11 cellular contexts compared by ENCODE assay signal in the genomic region with DNA sequence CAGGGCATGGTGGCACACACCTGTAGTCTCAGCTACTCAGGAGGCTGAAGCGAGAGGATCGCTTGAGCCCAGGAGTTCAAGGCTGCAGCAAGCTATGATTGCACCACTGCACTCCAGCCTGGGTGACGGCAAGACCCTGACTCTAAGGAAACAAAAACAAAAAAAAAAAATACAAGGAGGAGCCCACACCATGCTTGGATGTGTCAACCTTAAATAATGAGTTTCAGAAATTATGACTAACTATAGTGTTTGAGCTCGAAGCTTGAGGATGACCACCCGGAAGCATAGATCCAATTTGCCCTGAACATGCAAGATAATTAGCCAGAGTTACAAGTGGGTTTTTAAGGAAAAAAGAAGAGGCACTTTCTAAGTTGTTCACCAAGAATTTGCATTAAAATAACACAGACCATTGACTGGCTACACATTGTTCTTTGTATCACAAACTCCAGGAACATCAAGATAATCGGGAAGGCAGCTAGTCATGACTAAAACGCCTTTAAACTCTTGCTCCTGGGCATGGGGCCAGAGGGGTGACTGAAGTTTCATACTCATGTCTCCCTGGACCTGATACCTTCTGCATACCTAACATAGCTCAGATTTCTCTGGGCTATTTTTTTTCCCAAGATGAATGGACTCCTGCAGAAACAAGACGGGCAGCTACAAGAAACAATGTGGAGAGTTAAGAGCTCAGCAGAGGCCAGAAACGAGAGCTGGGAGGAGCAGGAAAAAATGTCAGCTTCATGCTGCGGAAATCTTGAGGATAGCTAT.
DNase-seq lines count a peak whose midpoint lies in the region; ATAC-seq and TF ChIP-seq lines count a peak whose summit lies in the region.
"Had no signal": no experiment of that assay in that cellular context is flagged by ENCODE, and none has a peak within 500 bp of the region (broad histone marks: within the 10 kb centered on the region; RNA-seq: fewer than 3 reads in every experiment).

No MANE protein-coding gene starts in this region.

- H3K27ac ChIP-seq in HUES6 (ENCODE audit: low read depth, low read length): peak overlapping the region; percentile 11; the same call in 1 of the 2 replicates
- H3K27ac ChIP-seq in mesenchymal stem cell (ENCODE audit: low read length, poor library complexity, severe bottlenecking): peak overlapping the region; percentile 74
- no peak overlapping the region for H3K27ac ChIP-seq in psoas muscle

- ATAC-seq in psoas muscle: no peak
- ATAC-seq: CD8-positive, alpha-beta T cell; mucosa of descending colon had no signal

- no peak overlapping the region for H2AK5ac ChIP-seq in mesenchymal stem cell (ENCODE audit: low read length, severe bottlenecking)

- H3K4me1 ChIP-seq in HUES6 (ENCODE audit: control insufficient read depth, insufficient read depth, low read length): peaks cover 18% of the 10 kb centered on the region
- H3K4me1 ChIP-seq in mesenchymal stem cell (ENCODE audit: control insufficient read depth, insufficient read depth, low read depth, low read length): peaks cover 10% of the 10 kb centered on the region
- no peaks in the 10 kb centered on the region for H3K4me1 ChIP-seq in psoas muscle

- no peak overlapping the region for H3K14ac ChIP-seq in mesenchymal stem cell (ENCODE audit: low read length in 2 of 2)

- BruUV-seq in MCF 10A (replicated peaks; lab: Mats Ljungman, UMichigan): no TSS peak

- no peak overlapping the region for H4K91ac ChIP-seq in mesenchymal stem cell (ENCODE audit: low read length)

- H3K27me3 Mint-ChIP-seq in MCF 10A (ENCODE audit: insufficient read depth, unreplicated experiment): peaks cover 34% of the 10 kb centered on the region

- TF ChIP-seq CTCF in BJ (IDR thresholded peaks at IDR 0.05; ENCODE audit: insufficient read depth, low read depth, low read length): no peak
- no peak for TF ChIP-seq CTCF in MCF 10A (IDR thresholded peaks at IDR 0.05; ENCODE audit: unreplicated experiment)
- TF ChIP-seq CTCF in psoas muscle (IDR thresholded peaks at IDR 0.05): no peak
- TF ChIP-seq CTCF in GM20000 (IDR thresholded peaks at IDR 0.05; ENCODE audit: extremely low read depth, missing control alignments): no peak

- H3K36me3 ChIP-seq in BJ (ENCODE audit: control insufficient read depth, insufficient read depth, low read length): no peaks in the 10 kb centered on the region
- no peaks in the 10 kb centered on the region for H3K36me3 ChIP-seq in HUES6 (ENCODE audit: control insufficient read depth, insufficient read depth, low read length)
- H3K36me3 ChIP-seq in mesenchymal stem cell (ENCODE audit: control insufficient read depth in 1 of 2, insufficient read depth in 2 of 2, low read depth in 1 of 2, low read length in 2 of 2): no peaks in the 10 kb centered on the region
- no peaks in the 10 kb centered on the region for H3K36me3 ChIP-seq in psoas muscle (ENCODE audit: insufficient read depth in 1 of 2, low read depth in 1 of 2)

- H3K27me3 ChIP-seq in BJ (ENCODE audit: control insufficient read depth, insufficient read depth, low read length) (peaks cover 3% of the 10 kb centered on the region), HUES6 (ENCODE audit: control insufficient read depth, insufficient read depth, low read length) (no peaks in the 10 kb centered on the region), mesenchymal stem cell (ENCODE audit: control insufficient read depth in 1 of 2, insufficient read depth in 1 of 2, low read length in 2 of 2) (peaks cover 26 to 72% of the 10 kb centered on the region in 2 experiments), psoas muscle (ENCODE audit: insufficient read depth in 3 of 3, low read length in 2 of 3) (peaks cover 0 to 9% (median 2%) of the 10 kb centered on the region in 3 donors)

- H2BK120ac ChIP-seq in mesenchymal stem cell (ENCODE audit: low read depth, low read length): no peak overlapping the region

- H4K8ac ChIP-seq in mesenchymal stem cell (ENCODE audit: low read length): no peak overlapping the region

- DNase-seq in BJ (ENCODE audit: low read depth) (peak; percentile 56), MCF 10A (ENCODE audit: unreplicated experiment) (peak; percentile 71), mesenchymal stem cell (no peak), inferior parietal cortex (ENCODE audit: extremely low spot score) (no peak), psoas muscle (no peak), GM20000 (ENCODE audit: low spot score) (no peak)
- no peak for DNase-seq in activated CD4-positive, alpha-beta T cell treated with anti-CD3 and anti-CD28 coated beads, Interleukin-2, amount 50 U/mL, for 48 hours
- DNase-seq: activated naive CD4-positive, alpha-beta T cell treated with anti-CD3 and anti-CD28 coated beads for 36 hours; CD8-positive, alpha-beta T cell; mucosa of descending colon had no signal

- H3K9me3 Mint-ChIP-seq in MCF 10A (ENCODE audit: unreplicated experiment): no peaks in the 10 kb centered on the region

- WGBS in mesenchymal stem cell: 71% methylated on average over 10 of the region's 10 CpGs
- WGBS in psoas muscle, 3 donors: 41 to 51% (median 49%) methylated on average over 10 of the region's 10 CpGs

- H3K79me1 ChIP-seq in mesenchymal stem cell (replicated peaks; ENCODE audit: low read length, poor library complexity, severe bottlenecking): no peaks in the 10 kb centered on the region

- POLR2A ChIA-PET in BJ (lab: Charles Lee): no interaction called here
- POLR2A ChIA-PET in MCF 10A (lab: Yijun Ruan, JAX): interaction anchor here (1.0 to 1.4 kb wide), 3 partner anchors 12 to 19 kb away, joined by 3 to 5 read pairs (median 4); no protein-coding TSS in a partner anchor

- H3K27ac Mint-ChIP-seq in MCF 10A (ENCODE audit: low read depth, unreplicated experiment): no peak overlapping the region
- H3K27ac Mint-ChIP-seq: activated naive CD4-positive, alpha-beta T cell treated with anti-CD3 and anti-CD28 coated beads for 36 hours; CD8-positive, alpha-beta T cell had no signal

- H3K36me3 Mint-ChIP-seq in MCF 10A (ENCODE audit: insufficient read depth, unreplicated experiment): no peaks in the 10 kb centered on the region
- H3K36me3 Mint-ChIP-seq: CD8-positive, alpha-beta T cell had no signal

- no peak overlapping the region for H2BK5ac ChIP-seq in mesenchymal stem cell (ENCODE audit: low read depth, low read length, poor library complexity, severe bottlenecking)

- H2AFZ ChIP-seq in mesenchymal stem cell (ENCODE audit: low read depth, low read length): no peak overlapping the region

- H3K18ac ChIP-seq in mesenchymal stem cell (ENCODE audit: low read depth in 1 of 2, low read length in 2 of 2): no peak overlapping the region

- peaks cover 10% of the 10 kb centered on the region for H3K4me1 Mint-ChIP-seq in MCF 10A (ENCODE audit: insufficient read depth, unreplicated experiment)

- CTCF ChIA-PET in BJ (lab: Yijun Ruan, JAX): interaction anchor here (0.9 to 1.5 kb wide), 3 partner anchors 66 to 857 kb away, joined by 3 to 5 read pairs (median 4); no protein-coding TSS in a partner anchor
- CTCF ChIA-PET in MCF 10A (lab: Yijun Ruan, JAX): interaction anchor here (0.6 to 2.8 kb wide), 5 partner anchors 9 to 797 kb away, joined by 3 to 13 read pairs (median 3); no protein-coding TSS in a partner anchor

- H3K23ac ChIP-seq in mesenchymal stem cell (ENCODE audit: low read length in 2 of 2): no peak overlapping the region

- no peak overlapping the region for H2BK12ac ChIP-seq in mesenchymal stem cell (ENCODE audit: low read length in 2 of 2)

- no peak overlapping the region for H3K4ac ChIP-seq in mesenchymal stem cell (ENCODE audit: low read depth in 1 of 2, low read length in 2 of 2)

- H3K4me3 ChIP-seq in BJ (ENCODE audit: low read depth, low read length): no peak overlapping the region
- H3K4me3 ChIP-seq in HUES6 (ENCODE audit: low read depth, low read length): peak overlapping the region; percentile 7; the same call in 1 of the 2 replicates
- no peak overlapping the region for H3K4me3 ChIP-seq in mesenchymal stem cell (ENCODE audit: insufficient read depth in 1 of 2, low read depth in 1 of 2, low read length in 2 of 2)
- no peak overlapping the region for H3K4me3 ChIP-seq in psoas muscle
- H3K4me3 ChIP-seq: mucosa of descending colon had no signal

- H3K4me3 Mint-ChIP-seq in MCF 10A (ENCODE audit: unreplicated experiment): no peak overlapping the region
- H3K4me3 Mint-ChIP-seq: activated naive CD4-positive, alpha-beta T cell treated with anti-CD3 and anti-CD28 coated beads for 36 hours; CD8-positive, alpha-beta T cell had no signal

- peak overlapping the region; percentile 37 for H3K4me2 ChIP-seq in mesenchymal stem cell (ENCODE audit: low read length, poor library complexity, severe bottlenecking)

- no peak overlapping the region for H2BK15ac ChIP-seq in mesenchymal stem cell (ENCODE audit: low read depth, poor library complexity, severe bottlenecking)

- peak overlapping the region; percentile 54 for H3K9ac ChIP-seq in HUES6 (ENCODE audit: low read length)
- no peak overlapping the region for H3K9ac ChIP-seq in mesenchymal stem cell (ENCODE audit: low read length)

- intact Hi-C loops in MCF 10A (cut with micrococcal nuclease) (no loop called here), psoas muscle (cut with DNase I) (no loop called here)

- H3K9me3 ChIP-seq in HUES6 (ENCODE audit: control insufficient read depth, insufficient read depth, low read depth, low read length) (peaks cover 10% of the 10 kb centered on the region; the same call in 1 of the 2 replicates), mesenchymal stem cell (ENCODE audit: control insufficient read depth, low read length) (no peaks in the 10 kb centered on the region), psoas muscle (no peaks in the 10 kb centered on the region)
- H3K9me3 ChIP-seq: mucosa of descending colon had no signal

Comparison
In these comparisons a context has a peak if more than half of its experiments do, and no peak if none do; other contexts are left out.
1. DNase-seq: peak in BJ (single experiment) and MCF 10A (single experiment); none in mesenchymal stem cell (single experiment), inferior parietal cortex (single experiment), psoas muscle (0 of 2), activated CD4-positive, alpha-beta T cell treated with anti-CD3 and anti-CD28 coated beads, Interleukin-2, amount 50 U/mL, for 48 hours (0 of 2) and GM20000 (single experiment).